In genomic region chr6:40344566-40345185, GRCh38 we compare ENCODE assay signal across 19 cellular contexts.
A peak's percentile ranks its signal among the peaks of the same experiment; 100 is the strongest.
DNase-seq lines count a peak whose midpoint lies in the region; ATAC-seq and TF ChIP-seq lines count a peak whose summit lies in the region.
"Had no signal": no experiment of that assay in that cellular context is flagged by ENCODE, and none has a peak within 500 bp of the region (broad histone marks: within the 10 kb centered on the region; RNA-seq: fewer than 3 reads in every experiment).

No MANE protein-coding gene starts in this region.

- ATAC-seq in HG02938 (IDR thresholded peaks at IDR 0.05; ENCODE audit: unreplicated experiment), result no peak
- ATAC-seq: effector memory CD8-positive, alpha-beta T cell; stimulated activated effector memory CD8-positive, alpha-beta T cell treated with anti-CD3 and anti-CD28 coated beads, Interleukin-12 subunit alpha, Interleukin-12 subunit beta, amount 100 ng/mL, for 72 hours; T-cell had no signal

- H3K4me1 Mint-ChIP-seq in brain, result peaks cover 66% of the 10 kb centered on the region
- H3K4me1 Mint-ChIP-seq in neural crest cell, result peaks cover 26% of the 10 kb centered on the region
- peaks cover 45% of the 10 kb centered on the region for H3K4me1 Mint-ChIP-seq in type B pancreatic cell (ENCODE audit: unreplicated experiment)
- H3K4me1 Mint-ChIP-seq: activated naive CD8-positive, alpha-beta T cell treated with anti-CD3 and anti-CD28 coated beads for 36 hours; B cell; naive B cell; stimulated activated effector memory CD8-positive, alpha-beta T cell treated with anti-CD3 and anti-CD28 coated beads, Interleukin-12 subunit alpha, Interleukin-12 subunit beta, amount 100 ng/mL, for 72 hours had no signal

- CTCF ChIA-PET in GM10248 (lab: Yijun Ruan, JAX), result interaction anchor here (1.1 kb wide), 1 partner anchor 20 kb away, joined by 3 read pairs; no protein-coding TSS in a partner anchor

- H3K27ac Mint-ChIP-seq in brain (peak overlapping the region in 4 of 5 experiments; percentile 68 to 94 (median 80)), neural crest cell (ENCODE audit: unreplicated experiment) (peak overlapping the region; percentile 43), type B pancreatic cell (no peak overlapping the region)
- H3K27ac Mint-ChIP-seq: activated naive CD8-positive, alpha-beta T cell treated with anti-CD3 and anti-CD28 coated beads for 36 hours; B cell; effector memory CD8-positive, alpha-beta T cell; stimulated activated effector memory CD8-positive, alpha-beta T cell treated with anti-CD3 and anti-CD28 coated beads, Interleukin-12 subunit alpha, Interleukin-12 subunit beta, amount 100 ng/mL, for 72 hours; T-cell had no signal

- H3K27me3 Mint-ChIP-seq in brain (no peaks in the 10 kb centered on the region), neural crest cell (ENCODE audit: low read depth) (peaks cover 3% of the 10 kb centered on the region), type B pancreatic cell (peaks cover 5% of the 10 kb centered on the region)
- H3K27me3 Mint-ChIP-seq: activated naive CD8-positive, alpha-beta T cell treated with anti-CD3 and anti-CD28 coated beads for 36 hours; T-cell had no signal

- H3K4me3 Mint-ChIP-seq in brain (no peak overlapping the region), neural crest cell (no peak overlapping the region), type B pancreatic cell (no peak overlapping the region)
- H3K4me3 Mint-ChIP-seq: activated naive CD8-positive, alpha-beta T cell treated with anti-CD3 and anti-CD28 coated beads for 36 hours; B cell; effector memory CD8-positive, alpha-beta T cell; naive B cell; stimulated activated effector memory CD8-positive, alpha-beta T cell treated with anti-CD3 and anti-CD28 coated beads, Interleukin-12 subunit alpha, Interleukin-12 subunit beta, amount 100 ng/mL, for 72 hours; T-cell had no signal

- POLR2A ChIA-PET in GM10248 (lab: Yijun Ruan, JAX), result no interaction called here

- H3K36me3 Mint-ChIP-seq in brain (no peaks in the 10 kb centered on the region), neural crest cell (ENCODE audit: low read depth) (no peaks in the 10 kb centered on the region), type B pancreatic cell (no peaks in the 10 kb centered on the region)
- H3K36me3 Mint-ChIP-seq: activated naive CD8-positive, alpha-beta T cell treated with anti-CD3 and anti-CD28 coated beads for 36 hours; naive B cell; stimulated activated effector memory CD8-positive, alpha-beta T cell treated with anti-CD3 and anti-CD28 coated beads, Interleukin-12 subunit alpha, Interleukin-12 subunit beta, amount 100 ng/mL, for 72 hours; T-cell had no signal

- peak; percentile 37 for DNase-seq in activated CD8-positive, alpha-beta memory T cell treated with anti-CD3 and anti-CD28 coated beads for 24 hours
- no peak for DNase-seq in activated CD8-positive, alpha-beta memory T cell treated with anti-CD3 and anti-CD28 coated beads, Interleukin-2, amount 50 U/mL, for 4 hours
- DNase-seq in neural crest cell (ENCODE audit: low read depth, low spot score) (no peak), type B pancreatic cell (ENCODE audit: extremely low spot score, unreplicated experiment) (peak; percentile 58), GM10248 (ENCODE audit: extremely low spot score) (no peak), epidermal melanocyte (ENCODE audit: insufficient read length, low spot score) (no peak)
- DNase-seq: activated naive CD8-positive, alpha-beta T cell treated with anti-CD3 and anti-CD28 coated beads for 36 hours; Caco-2; effector memory CD8-positive, alpha-beta T cell; naive B cell; NCI-H1048; NCI-H1930; NCI-H774; small intestine had no signal

- peaks cover 0 to 4% (median 0%) of the 10 kb centered on the region in 5 experiments for H3K9me3 Mint-ChIP-seq in brain
- no peaks in the 10 kb centered on the region for H3K9me3 Mint-ChIP-seq in neural crest cell
- H3K9me3 Mint-ChIP-seq in type B pancreatic cell, result no peaks in the 10 kb centered on the region
- H3K9me3 Mint-ChIP-seq: activated naive CD8-positive, alpha-beta T cell treated with anti-CD3 and anti-CD28 coated beads for 36 hours; effector memory CD8-positive, alpha-beta T cell; stimulated activated effector memory CD8-positive, alpha-beta T cell treated with anti-CD3 and anti-CD28 coated beads, Interleukin-12 subunit alpha, Interleukin-12 subunit beta, amount 100 ng/mL, for 72 hours; T-cell had no signal

- no peak for TF ChIP-seq CTCF in brain (conservative IDR thresholded peaks at IDR 0.05)
- no peak for TF ChIP-seq CTCF in neural crest cell (conservative IDR thresholded peaks at IDR 0.05)
- no peak for TF ChIP-seq CTCF in type B pancreatic cell (conservative IDR thresholded peaks at IDR 0.05)
- no peak for TF ChIP-seq CTCF in GM10248 (IDR thresholded peaks at IDR 0.05; ENCODE audit: control extremely low read depth, extremely low read depth, low read depth, missing control alignments)

Comparison
In these comparisons a context has a peak if more than half of its experiments do, and no peak if none do; other contexts are left out.
1. DNase-seq: peak in activated CD8-positive, alpha-beta memory T cell treated with anti-CD3 and anti-CD28 coated beads for 24 hours (single experiment) and type B pancreatic cell (single experiment); none in activated CD8-positive, alpha-beta memory T cell treated with anti-CD3 and anti-CD28 coated beads, Interleukin-2, amount 50 U/mL, for 4 hours (single experiment), neural crest cell (single experiment), GM10248 (single experiment) and epidermal melanocyte (single experiment).